In genomic region chr4:108991929-108992328, GRCh38 we compare ENCODE assay signal across 14 cellular contexts.
DNase-seq lines count a peak whose midpoint lies in the region; ATAC-seq and TF ChIP-seq lines count a peak whose summit lies in the region.
"Had no signal": no experiment of that assay in that cellular context is flagged by ENCODE, and none has a peak within 500 bp of the region (broad histone marks: within the 10 kb centered on the region; RNA-seq: fewer than 3 reads in every experiment).

No MANE protein-coding gene starts in this region.

- H3K4me1 Mint-ChIP-seq in immature natural killer cell = no peaks in the 10 kb centered on the region
- H3K4me1 Mint-ChIP-seq: brain had no signal

- CTCF ChIA-PET in A673 (lab: Charles Lee) = no interaction called here

- H3K4me1 ChIP-seq in A673 (ENCODE audit: insufficient read depth, low read length, poor library complexity, severe bottlenecking) = no peaks in the 10 kb centered on the region
- no peaks in the 10 kb centered on the region for H3K4me1 ChIP-seq in esophagus muscularis mucosa
- H3K4me1 ChIP-seq: A549 had no signal

- intact Hi-C loops in A673 (cut with micrococcal nuclease; ENCODE audit: unreplicated experiment) (no loop called here), esophagus muscularis mucosa (cut with DNase I) (no loop called here)

- no peaks in the 10 kb centered on the region for H3K27me3 Mint-ChIP-seq in immature natural killer cell (ENCODE audit: low read depth in 3 of 3)
- H3K27me3 Mint-ChIP-seq: brain had no signal

- POLR2A ChIA-PET in A673 (lab: Charles Lee; ENCODE audit: low non-redundant PET) = interaction anchor here (0.7 kb wide), 1 partner anchor 286 kb away, joined by 6 read pairs; no protein-coding TSS in a partner anchor

- H3K9me3 Mint-ChIP-seq in immature natural killer cell = peaks cover 0 to 8% (median 2%) of the 10 kb centered on the region in 6 donors
- H3K9me3 Mint-ChIP-seq: activated CD4-positive, alpha-beta memory T cell treated with anti-CD3 and anti-CD28 coated beads for 36 hours had no signal

- H3K36me3 ChIP-seq in A673 (ENCODE audit: insufficient read depth, low read length, poor library complexity, severe bottlenecking) (no peaks in the 10 kb centered on the region), esophagus muscularis mucosa (no peaks in the 10 kb centered on the region)

- no peak overlapping the region for H3K27ac ChIP-seq in A673 (ENCODE audit: low read depth, low read length, poor library complexity, severe bottlenecking)
- H3K27ac ChIP-seq in esophagus muscularis mucosa (replicated peaks in 1 of 4) = no peak overlapping the region
- H3K27ac ChIP-seq: A549 had no signal

- H3K9me3 ChIP-seq in A673 (ENCODE audit: low read depth, low read length, poor library complexity, severe bottlenecking) (no peaks in the 10 kb centered on the region), esophagus muscularis mucosa (no peaks in the 10 kb centered on the region)
- H3K9me3 ChIP-seq: A549 had no signal

- no peak overlapping the region for H3K27ac Mint-ChIP-seq in immature natural killer cell
- H3K27ac Mint-ChIP-seq: activated CD4-positive, alpha-beta memory T cell treated with anti-CD3 and anti-CD28 coated beads for 36 hours; brain had no signal

- no peak for TF ChIP-seq EP300 in esophagus muscularis mucosa (IDR thresholded peaks at IDR 0.05)

- no TSS peak for BruUV-seq in A673 (replicated peaks; lab: Mats Ljungman, UMichigan)

- no peak for ATAC-seq in HG03342 (IDR thresholded peaks at IDR 0.05; ENCODE audit: unreplicated experiment)
- ATAC-seq: A549, Panc1 had no signal

- no peaks in the 10 kb centered on the region for H3K27me3 ChIP-seq in A673 (replicated peaks; ENCODE audit: insufficient read depth, low read depth, low read length, poor library complexity)
- H3K27me3 ChIP-seq in esophagus muscularis mucosa = no peaks in the 10 kb centered on the region

- no peak for TF ChIP-seq POLR2A in esophagus muscularis mucosa (IDR thresholded peaks at IDR 0.05; ENCODE audit: low read depth)

- in situ Hi-C loops in astrocyte of the spinal cord (cut with HindIII; ENCODE audit: low sequenced_read_pairs) = no loop called here

- TF ChIP-seq CTCF in A673 (conservative IDR thresholded peaks at IDR 0.05; ENCODE audit: low read depth, low read length) (no peak), astrocyte of the spinal cord (IDR thresholded peaks at IDR 0.05; ENCODE audit: low read depth, low read length) (no peak), esophagus muscularis mucosa (IDR thresholded peaks at IDR 0.05) (no peak)

- 86% methylated on average over 3 of the region's 3 CpGs for WGBS in esophagus muscularis mucosa

- DNase-seq in A673 (ENCODE audit: low spot score) = peak; percentile 32
- peak; percentile 13 for DNase-seq in HPDE6-E6E7 (ENCODE audit: extremely low spot score)
- DNase-seq in astrocyte of the spinal cord (ENCODE audit: low read depth, low spot score) = peak; percentile 75
- peak; percentile 51 for DNase-seq in hepatic stellate cell (ENCODE audit: low spot score)
- DNase-seq in DMS114 treated with DMSO at 0.1 percent for 48 hours (lab: John Stamatoyannopoulos, UW; ENCODE audit: unreplicated experiment) = no peak
- DNase-seq in immature natural killer cell = no peak
- no peak for DNase-seq in esophagus muscularis mucosa (ENCODE audit: extremely low spot score)
- DNase-seq: activated CD4-positive, alpha-beta memory T cell treated with anti-CD3 and anti-CD28 coated beads for 36 hours; midbrain; NCI-H1436 had no signal

- H3K4me3 Mint-ChIP-seq in immature natural killer cell = no peak overlapping the region
- H3K4me3 Mint-ChIP-seq: activated CD4-positive, alpha-beta memory T cell treated with anti-CD3 and anti-CD28 coated beads for 36 hours; brain had no signal

- H3K36me3 Mint-ChIP-seq in immature natural killer cell = no peaks in the 10 kb centered on the region
- H3K36me3 Mint-ChIP-seq: activated CD4-positive, alpha-beta memory T cell treated with anti-CD3 and anti-CD28 coated beads for 36 hours; brain had no signal

- H3K4me3 ChIP-seq in A673 (ENCODE audit: low read depth, low read length, poor library complexity, severe bottlenecking) = no peak overlapping the region
- no peak overlapping the region for H3K4me3 ChIP-seq in astrocyte of the spinal cord (ENCODE audit: low read depth, low read length)
- no peak overlapping the region for H3K4me3 ChIP-seq in esophagus muscularis mucosa
- H3K4me3 ChIP-seq: A549 had no signal

Comparison
In these comparisons a context has a peak if more than half of its experiments do, and no peak if none do; other contexts are left out.
1. DNase-seq: peak in A673 (single experiment), HPDE6-E6E7 (single experiment), astrocyte of the spinal cord (single experiment) and hepatic stellate cell (single experiment); none in DMS114 treated with DMSO at 0.1 percent for 48 hours (single experiment), immature natural killer cell (0 of 3) and esophagus muscularis mucosa (single experiment).